Comparison of ENCODE assay signal across 1 cellular context in genomic region chr2:162258686-162259085, GRCh38.
TF ChIP-seq lines count a peak whose summit lies in the region.

No MANE protein-coding gene starts in this region.

TF ChIP-seq in SK-N-SH, 30 proteins besides CTCF, POLR2A, EP300 and RAD21:
- TF ChIP-seq FOXJ3 (CRISPR knock-in tag; IDR thresholded peaks at IDR 0.05) (no peak), ZBTB33 (IDR thresholded peaks at IDR 0.05; ENCODE audit: borderline replicate concordance, low read depth) (no peak), GABPA (IDR thresholded peaks at IDR 0.05; ENCODE audit: low read depth) (no peak), JUND (IDR thresholded peaks at IDR 0.05) (no peak), GATA2 (CRISPR knock-in tag; IDR thresholded peaks at IDR 0.05) (no peak), SMC3 (IDR thresholded peaks at IDR 0.05; ENCODE audit: low read depth, low read length) (no peak), RXRA (IDR thresholded peaks at IDR 0.05; ENCODE audit: borderline replicate concordance, low read depth) (no peak), FOSL2 (IDR thresholded peaks at IDR 0.05; ENCODE audit: borderline replicate concordance, low read depth) (no peak), YY1 (IDR thresholded peaks at IDR 0.05; ENCODE audit: low read depth) (no peak), CHD2 (IDR thresholded peaks at IDR 0.05; ENCODE audit: low read length, partially characterized antibody) (no peak), USF2 (IDR thresholded peaks at IDR 0.05; ENCODE audit: borderline replicate concordance, low read depth, low read length) (no peak)
